In genomic region chr15:52247032-52247431, GRCh38 we compare ENCODE assay signal across 1 cellular context.
TF ChIP-seq lines count a peak whose summit lies in the region.

No MANE protein-coding gene starts in this region.

TF ChIP-seq in WTC11, 78 proteins besides CTCF, POLR2A, EP300 and RAD21 (continued from another document):
- TF ChIP-seq RELA (CRISPR knock-in tag; IDR thresholded peaks at IDR 0.05; ENCODE audit: borderline replicate concordance) (no peak), CREM (CRISPR knock-in tag; IDR thresholded peaks at IDR 0.05) (no peak), IRF2 (CRISPR knock-in tag; IDR thresholded peaks at IDR 0.05; ENCODE audit: borderline replicate concordance, low read depth) (no peak), NFE2L1 (CRISPR knock-in tag; IDR thresholded peaks at IDR 0.05) (no peak), ZNF121 (CRISPR knock-in tag; IDR thresholded peaks at IDR 0.05) (no peak), CREB1 (CRISPR knock-in tag; IDR thresholded peaks at IDR 0.05) (no peak)
TF ChIP-seq in WTC11: peak in this region for 0.
